In genomic region chr18:58230438-58231179, GRCh38 we compare ENCODE assay signal across 14 cellular contexts.
DNase-seq lines count a peak whose midpoint lies in the region; ATAC-seq and TF ChIP-seq lines count a peak whose summit lies in the region.
"Had no signal": no experiment of that assay in that cellular context is flagged by ENCODE, and none has a peak within 500 bp of the region (broad histone marks: within the 10 kb centered on the region; RNA-seq: fewer than 3 reads in every experiment).

No MANE protein-coding gene starts in this region.

- intact Hi-C loops in Calu3 (cut with micrococcal nuclease; ENCODE audit: unreplicated experiment) (loop anchor here (2.0 to 5.0 kb wide), 2 partner anchors 34 to 42 kb away; no protein-coding TSS in a partner anchor), MCF 10A (cut with micrococcal nuclease) (no loop called here), dorsolateral prefrontal cortex (cut with DNase I) (no loop called here)

- no peak overlapping the region for H3K9ac ChIP-seq in mesenchymal stem cell (ENCODE audit: low read length)

- H2BK15ac ChIP-seq in mesenchymal stem cell (ENCODE audit: low read depth, poor library complexity, severe bottlenecking) = no peak overlapping the region

- peaks cover 14% of the 10 kb centered on the region for H3K4me1 ChIP-seq in mesenchymal stem cell (ENCODE audit: control insufficient read depth, insufficient read depth, low read depth, low read length)

- CTCF ChIA-PET in Calu3 (lab: Charles Lee) = interaction anchor here (0.6 to 1.2 kb wide), 4 partner anchors 17 to 134 kb away, joined by 3 to 5 read pairs (median 4); no protein-coding TSS in a partner anchor
- CTCF ChIA-PET in MCF 10A (lab: Yijun Ruan, JAX) = interaction anchor here (0.7 to 1.5 kb wide), 3 partner anchors 49 to 372 kb away, joined by 3 to 8 read pairs (median 4); no protein-coding TSS in a partner anchor

- POLR2A ChIA-PET in MCF 10A (lab: Yijun Ruan, JAX) = interaction anchor here (1.0 to 2.0 kb wide), 9 partner anchors 9 to 121 kb away, joined by 3 to 8 read pairs (median 4); no protein-coding TSS in a partner anchor

- WGBS in mesenchymal stem cell = 84% methylated on average over 7 of the region's 8 CpGs

- H3K4me3 ChIP-seq in mesenchymal stem cell (ENCODE audit: insufficient read depth in 1 of 2, low read depth in 1 of 2, low read length in 2 of 2) = no peak overlapping the region
- no peak overlapping the region for H3K4me3 ChIP-seq in dorsolateral prefrontal cortex
- H3K4me3 ChIP-seq: skin epidermis had no signal

- DNase-seq in Calu3 (peak; percentile 66), MCF 10A (ENCODE audit: unreplicated experiment) (peak; percentile 91), mesenchymal stem cell (peak; percentile 66), dorsolateral prefrontal cortex (no peak), DMS153 treated with DMSO at 0.1 percent for 48 hours (lab: John Stamatoyannopoulos, UW; ENCODE audit: unreplicated experiment) (no peak), NCI-H2227 treated with DMSO at 0.1 percent for 48 hours (lab: John Stamatoyannopoulos, UW) (no peak)
- DNase-seq: amygdala; foreskin fibroblast; stimulated activated naive CD4-positive, alpha-beta T cell treated with Interleukin-2 at 50 U/mL for 16 hours had no signal

- BruUV-seq in Calu3 (replicated peaks; lab: Mats Ljungman, UMichigan) = no TSS peak
- BruUV-seq in MCF 10A (replicated peaks; lab: Mats Ljungman, UMichigan) = no TSS peak

- peaks cover 0 to 7% of the 10 kb centered on the region in 2 experiments for H3K36me3 ChIP-seq in mesenchymal stem cell (ENCODE audit: control insufficient read depth in 1 of 2, insufficient read depth in 2 of 2, low read depth in 1 of 2, low read length in 2 of 2)

- H2BK12ac ChIP-seq in mesenchymal stem cell (ENCODE audit: low read length in 2 of 2) = no peak overlapping the region

- H2BK120ac ChIP-seq in mesenchymal stem cell (ENCODE audit: low read depth, low read length) = no peak overlapping the region

- H4K91ac ChIP-seq in mesenchymal stem cell (ENCODE audit: low read length) = no peak overlapping the region

- no peak overlapping the region for H3K4me2 ChIP-seq in mesenchymal stem cell (ENCODE audit: low read length, poor library complexity, severe bottlenecking)

- H2AFZ ChIP-seq in mesenchymal stem cell (ENCODE audit: low read depth, low read length) = no peak overlapping the region

- H3K4ac ChIP-seq in mesenchymal stem cell (ENCODE audit: low read depth in 1 of 2, low read length in 2 of 2) = no peak overlapping the region

- no peak overlapping the region for H3K23ac ChIP-seq in mesenchymal stem cell (ENCODE audit: low read length in 2 of 2)

- H3K18ac ChIP-seq in mesenchymal stem cell (ENCODE audit: low read depth in 1 of 2, low read length in 2 of 2) = no peak overlapping the region

- H3K4me1 Mint-ChIP-seq in Calu3 (ENCODE audit: low read depth, unreplicated experiment) = peaks cover 96% of the 10 kb centered on the region
- peaks cover 23% of the 10 kb centered on the region for H3K4me1 Mint-ChIP-seq in MCF 10A (ENCODE audit: insufficient read depth, unreplicated experiment)

- no peak overlapping the region for H2BK5ac ChIP-seq in mesenchymal stem cell (ENCODE audit: low read depth, low read length, poor library complexity, severe bottlenecking)

- H3K36me3 Mint-ChIP-seq in Calu3 (ENCODE audit: insufficient read depth, unreplicated experiment) (peaks cover 63% of the 10 kb centered on the region), MCF 10A (ENCODE audit: insufficient read depth, unreplicated experiment) (peaks cover 28% of the 10 kb centered on the region)
- H3K36me3 Mint-ChIP-seq: CD14-positive monocyte had no signal

- no peak overlapping the region for H4K8ac ChIP-seq in mesenchymal stem cell (ENCODE audit: low read length)

- no peak overlapping the region for H2AK5ac ChIP-seq in mesenchymal stem cell (ENCODE audit: low read length, severe bottlenecking)

- H3K9me3 ChIP-seq in mesenchymal stem cell (ENCODE audit: control insufficient read depth, low read length) = no peaks in the 10 kb centered on the region

- H3K79me1 ChIP-seq in mesenchymal stem cell (replicated peaks; ENCODE audit: low read length, poor library complexity, severe bottlenecking) = peaks cover 24% of the 10 kb centered on the region

- peak overlapping the region; percentile 55 for H3K4me3 Mint-ChIP-seq in Calu3 (ENCODE audit: low read depth, unreplicated experiment)
- H3K4me3 Mint-ChIP-seq in MCF 10A (ENCODE audit: unreplicated experiment) = peak overlapping the region; percentile 38
- H3K4me3 Mint-ChIP-seq: CD14-positive monocyte had no signal

- TF ChIP-seq CTCF in Calu3 (IDR thresholded peaks at IDR 0.05; ENCODE audit: unreplicated experiment) = no peak
- TF ChIP-seq CTCF in MCF 10A (IDR thresholded peaks at IDR 0.05; ENCODE audit: unreplicated experiment) = no peak
- TF ChIP-seq CTCF in dorsolateral prefrontal cortex (IDR thresholded peaks at IDR 0.05 in 54 of 56, conservative IDR thresholded peaks at IDR 0.05 in 2 of 56; ENCODE audit: low read depth in 1 of 56, partially characterized antibody in 56 of 56) = no peak

- H3K27me3 Mint-ChIP-seq in Calu3 (ENCODE audit: unreplicated experiment) = no peaks in the 10 kb centered on the region
- no peaks in the 10 kb centered on the region for H3K27me3 Mint-ChIP-seq in MCF 10A (ENCODE audit: insufficient read depth, unreplicated experiment)
- H3K27me3 Mint-ChIP-seq: IgD-negative memory B cell had no signal

- H3K27ac Mint-ChIP-seq in Calu3 (ENCODE audit: unreplicated experiment) (peak overlapping the region; percentile 91), MCF 10A (ENCODE audit: low read depth, unreplicated experiment) (peak overlapping the region; percentile 96)
- H3K27ac Mint-ChIP-seq: CD14-positive monocyte had no signal

- H3K27ac ChIP-seq in mesenchymal stem cell (ENCODE audit: low read length, poor library complexity, severe bottlenecking) (no peak overlapping the region), dorsolateral prefrontal cortex (no peak overlapping the region)

- H3K9me3 Mint-ChIP-seq in Calu3 (ENCODE audit: low read depth, unreplicated experiment) = no peaks in the 10 kb centered on the region
- H3K9me3 Mint-ChIP-seq in MCF 10A (ENCODE audit: unreplicated experiment) = no peaks in the 10 kb centered on the region

- H3K27me3 ChIP-seq in mesenchymal stem cell (ENCODE audit: control insufficient read depth in 1 of 2, insufficient read depth in 1 of 2, low read length in 2 of 2) (no peaks in the 10 kb centered on the region), dorsolateral prefrontal cortex (no peaks in the 10 kb centered on the region)

- ATAC-seq in HG02884 (IDR thresholded peaks at IDR 0.05; ENCODE audit: unreplicated experiment) (peak; percentile 53), HG02885 (IDR thresholded peaks at IDR 0.05; ENCODE audit: poor library complexity, unreplicated experiment) (no peak)

- no peak overlapping the region for H3K14ac ChIP-seq in mesenchymal stem cell (ENCODE audit: low read length in 2 of 2)

Comparison
In these comparisons a context has a peak if more than half of its experiments do, and no peak if none do; other contexts are left out.
1. DNase-seq: peak in Calu3 (single experiment), MCF 10A (single experiment) and mesenchymal stem cell (single experiment); none in dorsolateral prefrontal cortex (0 of 10), DMS153 treated with DMSO at 0.1 percent for 48 hours (single experiment) and NCI-H2227 treated with DMSO at 0.1 percent for 48 hours (single experiment).